In the genomic region with DNA sequence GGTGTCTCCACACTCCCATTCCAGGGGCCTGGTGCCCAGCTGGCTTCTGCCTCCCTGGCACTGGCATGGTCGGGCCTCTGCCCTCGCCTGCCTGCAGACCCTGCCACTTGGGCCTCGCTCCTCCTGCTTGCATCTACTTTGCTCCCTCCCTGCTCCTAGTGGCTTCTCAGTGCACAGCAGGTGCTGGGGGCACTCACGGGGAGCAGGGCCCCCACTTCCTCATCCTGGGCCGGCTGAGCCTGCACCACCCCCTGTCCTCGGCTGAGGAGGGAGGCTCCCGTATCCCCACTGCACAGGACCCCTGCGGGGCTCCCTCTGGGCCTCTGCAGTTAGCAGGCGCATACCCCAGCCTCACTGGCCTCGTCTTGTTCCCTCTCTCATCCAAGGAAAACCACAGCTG, we compare ENCODE assay signal across 22 cellular contexts. TPM values are rescaled to one million over a fixed set of nuclear protein-coding genes. Genes with fewer than 3 reads are reported as not detected.
DNase-seq lines count a peak whose midpoint lies in the region; ATAC-seq, FAIRE-seq and TF ChIP-seq lines count a peak whose summit lies in the region.
"Had no signal": no experiment of that assay in that cellular context is flagged by ENCODE, and none has a peak within 500 bp of the region (broad histone marks: within the 10 kb centered on the region; RNA-seq: fewer than 3 reads in every experiment).

No MANE protein-coding gene starts in this region.

- H3K27ac ChIP-seq in GM23338 (ENCODE audit: low read depth) (no peak overlapping the region), neutrophil (peak overlapping the region; percentile 81)
- H3K27ac ChIP-seq: GM23248, KMS-11, SJSA1 had no signal

- no peak for FAIRE-seq in urothelium cell line (lab: Jason Lieb, UNC)

- TF ChIP-seq CTCF in GM23338 (conservative IDR thresholded peaks at IDR 0.05; ENCODE audit: low read depth in 2 of 2) (peak in 1 of 2 experiments; percentile 13; a peak in 1 of 4 replicates), WTC11 (IDR thresholded peaks at IDR 0.05) (no peak), neutrophil (IDR thresholded peaks at IDR 0.05) (no peak)

- H3K36me3 Mint-ChIP-seq in GM23338 (ENCODE audit: low read depth) (peaks cover 4% of the 10 kb centered on the region; the same call in 1 of the 3 replicates), WTC11 (peaks cover 13% of the 10 kb centered on the region)

- H3K27ac Mint-ChIP-seq in GM23338 (no peak overlapping the region), WTC11 (no peak overlapping the region)

- no peak overlapping the region for H3K4me3 ChIP-seq in GM23338
- H3K4me3 ChIP-seq in neutrophil (ENCODE audit: low read depth in 1 of 2, low read length in 1 of 2) = peak overlapping the region in 1 of 2 experiments; percentile 22
- H3K4me3 ChIP-seq: GM23248, SJSA1 had no signal

- no peaks in the 10 kb centered on the region for H3K9me2 ChIP-seq in GM23338 (ENCODE audit: insufficient read depth)

- H3F3A ChIP-seq in GM23338 (replicated peaks; ENCODE audit: low read depth) = peaks cover 4% of the 10 kb centered on the region; the same call in 1 of the 2 replicates

- no peak overlapping the region for H3K4me2 ChIP-seq in GM23338
- H3K4me2 ChIP-seq: KMS-11 had no signal

- DNase-seq in SIG-M5 treated with dmso at 0.1 percent for 504 hours (lab: John Stamatoyannopoulos, UW; ENCODE audit: unreplicated experiment) (peak; percentile 36), SIG-M5 (lab: John Stamatoyannopoulos, UW) (no peak), GM23338 (ENCODE audit: low spot score) (peak; percentile 34), WTC11 (ENCODE audit: low spot score) (peak; percentile 29), urothelium cell line (ENCODE audit: low spot score) (no peak)
- DNase-seq in activated T-cell treated with anti-CD3 and anti-CD28 coated beads, Interleukin-2, amount 50 U/mL, for 1 hour = no peak
- DNase-seq: 8988T, DMS 273 treated with DMSO at 0.1 percent for 48 hours, GF-D8, GM23248, NCI-H1105 treated with DMSO at 0.1 percent for 48 hours, NCI-H187 treated with DMSO at 0.1 percent for 48 hours, NCI-H446, NCI-H748 treated with DMSO at 0.1 percent for 48 hours, OCI-M1, RPMI8226, SW 1271 had no signal

- CTCF ChIA-PET in WTC11 (lab: Charles Lee) = interaction anchor here (0.8 to 3.6 kb wide), 4 partner anchors 10 to 20 kb away, joined by 3 to 23 read pairs (median 13); no protein-coding TSS in a partner anchor

- H3K4me1 ChIP-seq in GM23338 (ENCODE audit: insufficient read depth) (peaks cover 14% of the 10 kb centered on the region), neutrophil (ENCODE audit: control insufficient read depth in 1 of 2, insufficient read depth in 1 of 2, low read depth in 1 of 2, low read length in 1 of 2) (peaks cover 35 to 36% of the 10 kb centered on the region in 2 experiments)
- H3K4me1 ChIP-seq: SJSA1 had no signal

- peaks cover 32% of the 10 kb centered on the region for H3K27me3 Mint-ChIP-seq in GM23338 (ENCODE audit: insufficient read depth, low read depth, poor library complexity)
- peaks cover 50% of the 10 kb centered on the region for H3K27me3 Mint-ChIP-seq in WTC11 (ENCODE audit: low read depth)

- H4K20me1 ChIP-seq in GM23338 (replicated peaks; ENCODE audit: insufficient read depth) = no peaks in the 10 kb centered on the region; the same call in 1 of the 2 replicates

- peaks cover 12% of the 10 kb centered on the region for H3K27me3 ChIP-seq in GM23338 (ENCODE audit: insufficient read depth)
- peaks cover 13% of the 10 kb centered on the region for H3K27me3 ChIP-seq in neutrophil
- H3K27me3 ChIP-seq: SJSA1 had no signal

- H3K4me1 Mint-ChIP-seq in GM23338 (peaks cover 26% of the 10 kb centered on the region), WTC11 (peaks cover 29% of the 10 kb centered on the region)

- H3K9me3 ChIP-seq in neutrophil = no peaks in the 10 kb centered on the region
- H3K9me3 ChIP-seq: SJSA1 had no signal

- no peaks in the 10 kb centered on the region for H3K79me2 ChIP-seq in GM23338 (replicated peaks; ENCODE audit: insufficient read depth)

- H2AFZ ChIP-seq in GM23338 = no peak overlapping the region
- H2AFZ ChIP-seq: GM23248 had no signal

- no peaks in the 10 kb centered on the region for H3K36me3 ChIP-seq in GM23338 (ENCODE audit: insufficient read depth)
- H3K36me3 ChIP-seq in neutrophil = peaks cover 99% of the 10 kb centered on the region

- H3K4me3 Mint-ChIP-seq in GM23338 (no peak overlapping the region), WTC11 (no peak overlapping the region)

- ATAC-seq in GM23338 (peak; percentile 32), WTC11 (no peak), GM18907 (IDR thresholded peaks at IDR 0.05; ENCODE audit: unreplicated experiment) (no peak)

- H3K9me3 Mint-ChIP-seq in GM23338 = no peaks in the 10 kb centered on the region
- no peaks in the 10 kb centered on the region for H3K9me3 Mint-ChIP-seq in WTC11

- POLR2A ChIA-PET in WTC11 (lab: Charles Lee) = no interaction called here

TF ChIP-seq in GM23338, 12 proteins besides CTCF, POLR2A, EP300 and RAD21 (continues in another document):
- TF ChIP-seq STAT1 (IDR thresholded peaks at IDR 0.05; ENCODE audit: unreplicated experiment) (no peak), EZH2 (IDR thresholded peaks at IDR 0.05; ENCODE audit: low read depth, unreplicated experiment) (no peak), ZNF331 (CRISPR knock-in tag; IDR thresholded peaks at IDR 0.05; ENCODE audit: low read depth) (no peak), POLR2AphosphoS5 (IDR thresholded peaks at IDR 0.05; ENCODE audit: low read depth) (no peak)

TF ChIP-seq in WTC11, 78 proteins besides CTCF, POLR2A, EP300 and RAD21:
- TF ChIP-seq ZNF423 (CRISPR knock-in tag; IDR thresholded peaks at IDR 0.05) = 0 out of 2 replicates have a peak, but pooled peaks have one; percentile 22
- TF ChIP-seq SOX15 (CRISPR knock-in tag; IDR thresholded peaks at IDR 0.05) = no peak

RNA-seq across cellular contexts. Expression of a gene that starts 35.2 kb away (rescaled TPM):
- not detected in 2 replicates for total RNA-seq in GM23338 (2014; rRNA removed; shearing (Covaris generic))
- polyA plus RNA-seq in GM23338 (2016; fragmentation: Nextera tagmentation; extraction: Ambion mirVana) = not detected in 2 replicates
- total RNA-seq in WTC11 (2021) = not detected in 3 replicates
- total RNA-seq: GM23248, MCF 10A had no signal
- polyA plus RNA-seq: GM23248 had no signal

RNA-seq across cellular contexts. Expression of a gene that starts 49.4 kb away (rescaled TPM):
- total RNA-seq in GM23338 (2014; rRNA removed; shearing (Covaris generic)) = 7.8 and 8.7 TPM in 2 replicates
- 2.1 and 4.8 TPM in 2 replicates for polyA plus RNA-seq in GM23338 (2016; fragmentation: Nextera tagmentation; extraction: Ambion mirVana)
- total RNA-seq in WTC11 (2021) = 6.4 to 7.8 TPM (median 7.3 TPM) in 3 replicates

Comparison
In these comparisons a context has a peak if more than half of its experiments do, and no peak if none do; other contexts are left out.
1. DNase-seq: peak in SIG-M5 treated with dmso at 0.1 percent for 504 hours (single experiment), GM23338 (single experiment) and WTC11 (single experiment); none in SIG-M5 (single experiment), urothelium cell line (single experiment) and activated T-cell treated with anti-CD3 and anti-CD28 coated beads, Interleukin-2, amount 50 U/mL, for 1 hour (single experiment).